In the genomic region with DNA sequence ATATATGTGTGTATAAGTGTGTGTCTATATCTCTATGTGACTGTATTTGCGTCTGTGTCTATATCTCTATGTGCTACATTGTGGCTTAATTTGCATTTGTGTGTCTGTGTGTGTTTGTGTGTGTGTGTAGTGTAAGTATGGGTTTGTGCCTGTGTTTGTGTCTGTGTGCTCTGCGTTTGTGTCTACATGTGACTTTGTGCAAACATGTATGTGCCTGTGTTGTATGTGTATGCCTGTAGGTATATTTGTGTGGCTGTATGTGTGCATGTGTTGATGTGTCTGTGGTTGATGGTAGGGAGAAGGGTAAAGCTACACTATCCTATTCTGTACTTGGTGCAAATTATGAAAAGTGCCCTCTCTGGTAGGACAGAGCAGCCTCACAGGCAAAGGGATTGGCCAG, we compare ENCODE assay signal across 2 cellular contexts.
TF ChIP-seq lines count a peak whose summit lies in the region.

No MANE protein-coding gene starts in this region.

TF ChIP-seq in HepG2, 621 proteins besides CTCF, POLR2A, EP300 and RAD21:
- TF ChIP-seq, protein P1, sequence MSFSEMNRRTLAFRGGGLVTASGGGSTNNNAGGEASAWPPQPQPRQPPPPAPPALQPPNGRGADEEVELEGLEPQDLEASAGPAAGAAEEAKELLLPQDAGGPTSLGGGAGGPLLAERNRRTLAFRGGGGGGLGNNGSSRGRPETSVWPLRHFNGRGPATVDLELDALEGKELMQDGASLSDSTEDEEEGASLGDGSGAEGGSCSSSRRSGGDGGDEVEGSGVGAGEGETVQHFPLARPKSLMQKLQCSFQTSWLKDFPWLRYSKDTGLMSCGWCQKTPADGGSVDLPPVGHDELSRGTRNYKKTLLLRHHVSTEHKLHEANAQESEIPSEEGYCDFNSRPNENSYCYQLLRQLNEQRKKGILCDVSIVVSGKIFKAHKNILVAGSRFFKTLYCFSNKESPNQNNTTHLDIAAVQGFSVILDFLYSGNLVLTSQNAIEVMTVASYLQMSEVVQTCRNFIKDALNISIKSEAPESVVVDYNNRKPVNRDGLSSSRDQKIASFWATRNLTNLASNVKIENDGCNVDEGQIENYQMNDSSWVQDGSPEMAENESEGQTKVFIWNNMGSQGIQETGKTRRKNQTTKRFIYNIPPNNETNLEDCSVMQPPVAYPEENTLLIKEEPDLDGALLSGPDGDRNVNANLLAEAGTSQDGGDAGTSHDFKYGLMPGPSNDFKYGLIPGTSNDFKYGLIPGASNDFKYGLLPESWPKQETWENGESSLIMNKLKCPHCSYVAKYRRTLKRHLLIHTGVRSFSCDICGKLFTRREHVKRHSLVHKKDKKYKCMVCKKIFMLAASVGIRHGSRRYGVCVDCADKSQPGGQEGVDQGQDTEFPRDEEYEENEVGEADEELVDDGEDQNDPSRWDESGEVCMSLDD (CRISPR knock-in tag; IDR thresholded peaks at IDR 0.05; ENCODE audit: borderline replicate concordance), result no peak
- no peak for TF ChIP-seq MTA1 (CRISPR knock-in tag; IDR thresholded peaks at IDR 0.05; ENCODE audit: borderline replicate concordance)
- no peak for TF ChIP-seq ZNF747 (CRISPR knock-in tag; IDR thresholded peaks at IDR 0.05; ENCODE audit: borderline replicate concordance)
TF ChIP-seq in HepG2: peak in this region for 0.

TF ChIP-seq in K562, 482 proteins besides CTCF, POLR2A, EP300 and RAD21 (continues in another document):
- TF ChIP-seq, protein P2, sequence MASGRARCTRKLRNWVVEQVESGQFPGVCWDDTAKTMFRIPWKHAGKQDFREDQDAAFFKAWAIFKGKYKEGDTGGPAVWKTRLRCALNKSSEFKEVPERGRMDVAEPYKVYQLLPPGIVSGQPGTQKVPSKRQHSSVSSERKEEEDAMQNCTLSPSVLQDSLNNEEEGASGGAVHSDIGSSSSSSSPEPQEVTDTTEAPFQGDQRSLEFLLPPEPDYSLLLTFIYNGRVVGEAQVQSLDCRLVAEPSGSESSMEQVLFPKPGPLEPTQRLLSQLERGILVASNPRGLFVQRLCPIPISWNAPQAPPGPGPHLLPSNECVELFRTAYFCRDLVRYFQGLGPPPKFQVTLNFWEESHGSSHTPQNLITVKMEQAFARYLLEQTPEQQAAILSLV (tag; IDR thresholded peaks at IDR 0.05), result no peak
- TF ChIP-seq, protein P3, sequence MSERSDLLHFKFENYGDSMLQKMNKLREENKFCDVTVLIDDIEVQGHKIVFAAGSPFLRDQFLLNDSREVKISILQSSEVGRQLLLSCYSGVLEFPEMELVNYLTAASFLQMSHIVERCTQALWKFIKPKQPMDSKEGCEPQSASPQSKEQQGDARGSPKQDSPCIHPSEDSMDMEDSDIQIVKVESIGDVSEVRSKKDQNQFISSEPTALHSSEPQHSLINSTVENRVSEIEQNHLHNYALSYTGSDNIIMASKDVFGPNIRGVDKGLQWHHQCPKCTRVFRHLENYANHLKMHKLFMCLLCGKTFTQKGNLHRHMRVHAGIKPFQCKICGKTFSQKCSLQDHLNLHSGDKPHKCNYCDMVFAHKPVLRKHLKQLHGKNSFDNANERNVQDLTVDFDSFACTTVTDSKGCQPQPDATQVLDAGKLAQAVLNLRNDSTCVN (CRISPR knock-in tag; IDR thresholded peaks at IDR 0.05), result peak; percentile 49; the same call in 1 of the 2 replicates
- no peak for TF ChIP-seq CBFB (CRISPR knock-in tag; IDR thresholded peaks at IDR 0.05)
- peak; percentile 25; the same call in 1 of the 2 replicates for TF ChIP-seq OTX1 (CRISPR knock-in tag; IDR thresholded peaks at IDR 0.05)
- TF ChIP-seq ZBTB1 (CRISPR knock-in tag; IDR thresholded peaks at IDR 0.05; ENCODE audit: borderline replicate concordance, low read depth), result no peak
- no peak for TF ChIP-seq ZNF785 (CRISPR knock-in tag; IDR thresholded peaks at IDR 0.05)
- TF ChIP-seq, protein P4, sequence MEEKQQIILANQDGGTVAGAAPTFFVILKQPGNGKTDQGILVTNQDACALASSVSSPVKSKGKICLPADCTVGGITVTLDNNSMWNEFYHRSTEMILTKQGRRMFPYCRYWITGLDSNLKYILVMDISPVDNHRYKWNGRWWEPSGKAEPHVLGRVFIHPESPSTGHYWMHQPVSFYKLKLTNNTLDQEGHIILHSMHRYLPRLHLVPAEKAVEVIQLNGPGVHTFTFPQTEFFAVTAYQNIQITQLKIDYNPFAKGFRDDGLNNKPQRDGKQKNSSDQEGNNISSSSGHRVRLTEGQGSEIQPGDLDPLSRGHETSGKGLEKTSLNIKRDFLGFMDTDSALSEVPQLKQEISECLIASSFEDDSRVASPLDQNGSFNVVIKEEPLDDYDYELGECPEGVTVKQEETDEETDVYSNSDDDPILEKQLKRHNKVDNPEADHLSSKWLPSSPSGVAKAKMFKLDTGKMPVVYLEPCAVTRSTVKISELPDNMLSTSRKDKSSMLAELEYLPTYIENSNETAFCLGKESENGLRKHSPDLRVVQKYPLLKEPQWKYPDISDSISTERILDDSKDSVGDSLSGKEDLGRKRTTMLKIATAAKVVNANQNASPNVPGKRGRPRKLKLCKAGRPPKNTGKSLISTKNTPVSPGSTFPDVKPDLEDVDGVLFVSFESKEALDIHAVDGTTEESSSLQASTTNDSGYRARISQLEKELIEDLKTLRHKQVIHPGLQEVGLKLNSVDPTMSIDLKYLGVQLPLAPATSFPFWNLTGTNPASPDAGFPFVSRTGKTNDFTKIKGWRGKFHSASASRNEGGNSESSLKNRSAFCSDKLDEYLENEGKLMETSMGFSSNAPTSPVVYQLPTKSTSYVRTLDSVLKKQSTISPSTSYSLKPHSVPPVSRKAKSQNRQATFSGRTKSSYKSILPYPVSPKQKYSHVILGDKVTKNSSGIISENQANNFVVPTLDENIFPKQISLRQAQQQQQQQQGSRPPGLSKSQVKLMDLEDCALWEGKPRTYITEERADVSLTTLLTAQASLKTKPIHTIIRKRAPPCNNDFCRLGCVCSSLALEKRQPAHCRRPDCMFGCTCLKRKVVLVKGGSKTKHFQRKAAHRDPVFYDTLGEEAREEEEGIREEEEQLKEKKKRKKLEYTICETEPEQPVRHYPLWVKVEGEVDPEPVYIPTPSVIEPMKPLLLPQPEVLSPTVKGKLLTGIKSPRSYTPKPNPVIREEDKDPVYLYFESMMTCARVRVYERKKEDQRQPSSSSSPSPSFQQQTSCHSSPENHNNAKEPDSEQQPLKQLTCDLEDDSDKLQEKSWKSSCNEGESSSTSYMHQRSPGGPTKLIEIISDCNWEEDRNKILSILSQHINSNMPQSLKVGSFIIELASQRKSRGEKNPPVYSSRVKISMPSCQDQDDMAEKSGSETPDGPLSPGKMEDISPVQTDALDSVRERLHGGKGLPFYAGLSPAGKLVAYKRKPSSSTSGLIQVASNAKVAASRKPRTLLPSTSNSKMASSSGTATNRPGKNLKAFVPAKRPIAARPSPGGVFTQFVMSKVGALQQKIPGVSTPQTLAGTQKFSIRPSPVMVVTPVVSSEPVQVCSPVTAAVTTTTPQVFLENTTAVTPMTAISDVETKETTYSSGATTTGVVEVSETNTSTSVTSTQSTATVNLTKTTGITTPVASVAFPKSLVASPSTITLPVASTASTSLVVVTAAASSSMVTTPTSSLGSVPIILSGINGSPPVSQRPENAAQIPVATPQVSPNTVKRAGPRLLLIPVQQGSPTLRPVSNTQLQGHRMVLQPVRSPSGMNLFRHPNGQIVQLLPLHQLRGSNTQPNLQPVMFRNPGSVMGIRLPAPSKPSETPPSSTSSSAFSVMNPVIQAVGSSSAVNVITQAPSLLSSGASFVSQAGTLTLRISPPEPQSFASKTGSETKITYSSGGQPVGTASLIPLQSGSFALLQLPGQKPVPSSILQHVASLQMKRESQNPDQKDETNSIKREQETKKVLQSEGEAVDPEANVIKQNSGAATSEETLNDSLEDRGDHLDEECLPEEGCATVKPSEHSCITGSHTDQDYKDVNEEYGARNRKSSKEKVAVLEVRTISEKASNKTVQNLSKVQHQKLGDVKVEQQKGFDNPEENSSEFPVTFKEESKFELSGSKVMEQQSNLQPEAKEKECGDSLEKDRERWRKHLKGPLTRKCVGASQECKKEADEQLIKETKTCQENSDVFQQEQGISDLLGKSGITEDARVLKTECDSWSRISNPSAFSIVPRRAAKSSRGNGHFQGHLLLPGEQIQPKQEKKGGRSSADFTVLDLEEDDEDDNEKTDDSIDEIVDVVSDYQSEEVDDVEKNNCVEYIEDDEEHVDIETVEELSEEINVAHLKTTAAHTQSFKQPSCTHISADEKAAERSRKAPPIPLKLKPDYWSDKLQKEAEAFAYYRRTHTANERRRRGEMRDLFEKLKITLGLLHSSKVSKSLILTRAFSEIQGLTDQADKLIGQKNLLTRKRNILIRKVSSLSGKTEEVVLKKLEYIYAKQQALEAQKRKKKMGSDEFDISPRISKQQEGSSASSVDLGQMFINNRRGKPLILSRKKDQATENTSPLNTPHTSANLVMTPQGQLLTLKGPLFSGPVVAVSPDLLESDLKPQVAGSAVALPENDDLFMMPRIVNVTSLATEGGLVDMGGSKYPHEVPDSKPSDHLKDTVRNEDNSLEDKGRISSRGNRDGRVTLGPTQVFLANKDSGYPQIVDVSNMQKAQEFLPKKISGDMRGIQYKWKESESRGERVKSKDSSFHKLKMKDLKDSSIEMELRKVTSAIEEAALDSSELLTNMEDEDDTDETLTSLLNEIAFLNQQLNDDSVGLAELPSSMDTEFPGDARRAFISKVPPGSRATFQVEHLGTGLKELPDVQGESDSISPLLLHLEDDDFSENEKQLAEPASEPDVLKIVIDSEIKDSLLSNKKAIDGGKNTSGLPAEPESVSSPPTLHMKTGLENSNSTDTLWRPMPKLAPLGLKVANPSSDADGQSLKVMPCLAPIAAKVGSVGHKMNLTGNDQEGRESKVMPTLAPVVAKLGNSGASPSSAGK (IDR thresholded peaks at IDR 0.05), result no peak
- TF ChIP-seq, protein P5, sequence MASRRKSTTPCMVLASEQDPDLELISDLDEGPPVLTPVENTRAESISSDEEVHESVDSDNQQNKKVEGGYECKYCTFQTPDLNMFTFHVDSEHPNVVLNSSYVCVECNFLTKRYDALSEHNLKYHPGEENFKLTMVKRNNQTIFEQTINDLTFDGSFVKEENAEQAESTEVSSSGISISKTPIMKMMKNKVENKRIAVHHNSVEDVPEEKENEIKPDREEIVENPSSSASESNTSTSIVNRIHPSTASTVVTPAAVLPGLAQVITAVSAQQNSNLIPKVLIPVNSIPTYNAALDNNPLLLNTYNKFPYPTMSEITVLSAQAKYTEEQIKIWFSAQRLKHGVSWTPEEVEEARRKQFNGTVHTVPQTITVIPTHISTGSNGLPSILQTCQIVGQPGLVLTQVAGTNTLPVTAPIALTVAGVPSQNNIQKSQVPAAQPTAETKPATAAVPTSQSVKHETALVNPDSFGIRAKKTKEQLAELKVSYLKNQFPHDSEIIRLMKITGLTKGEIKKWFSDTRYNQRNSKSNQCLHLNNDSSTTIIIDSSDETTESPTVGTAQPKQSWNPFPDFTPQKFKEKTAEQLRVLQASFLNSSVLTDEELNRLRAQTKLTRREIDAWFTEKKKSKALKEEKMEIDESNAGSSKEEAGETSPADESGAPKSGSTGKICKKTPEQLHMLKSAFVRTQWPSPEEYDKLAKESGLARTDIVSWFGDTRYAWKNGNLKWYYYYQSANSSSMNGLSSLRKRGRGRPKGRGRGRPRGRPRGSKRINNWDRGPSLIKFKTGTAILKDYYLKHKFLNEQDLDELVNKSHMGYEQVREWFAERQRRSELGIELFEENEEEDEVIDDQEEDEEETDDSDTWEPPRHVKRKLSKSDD (conservative IDR thresholded peaks at IDR 0.05; ENCODE audit: low read length), result no peak
- TF ChIP-seq, protein P6, sequence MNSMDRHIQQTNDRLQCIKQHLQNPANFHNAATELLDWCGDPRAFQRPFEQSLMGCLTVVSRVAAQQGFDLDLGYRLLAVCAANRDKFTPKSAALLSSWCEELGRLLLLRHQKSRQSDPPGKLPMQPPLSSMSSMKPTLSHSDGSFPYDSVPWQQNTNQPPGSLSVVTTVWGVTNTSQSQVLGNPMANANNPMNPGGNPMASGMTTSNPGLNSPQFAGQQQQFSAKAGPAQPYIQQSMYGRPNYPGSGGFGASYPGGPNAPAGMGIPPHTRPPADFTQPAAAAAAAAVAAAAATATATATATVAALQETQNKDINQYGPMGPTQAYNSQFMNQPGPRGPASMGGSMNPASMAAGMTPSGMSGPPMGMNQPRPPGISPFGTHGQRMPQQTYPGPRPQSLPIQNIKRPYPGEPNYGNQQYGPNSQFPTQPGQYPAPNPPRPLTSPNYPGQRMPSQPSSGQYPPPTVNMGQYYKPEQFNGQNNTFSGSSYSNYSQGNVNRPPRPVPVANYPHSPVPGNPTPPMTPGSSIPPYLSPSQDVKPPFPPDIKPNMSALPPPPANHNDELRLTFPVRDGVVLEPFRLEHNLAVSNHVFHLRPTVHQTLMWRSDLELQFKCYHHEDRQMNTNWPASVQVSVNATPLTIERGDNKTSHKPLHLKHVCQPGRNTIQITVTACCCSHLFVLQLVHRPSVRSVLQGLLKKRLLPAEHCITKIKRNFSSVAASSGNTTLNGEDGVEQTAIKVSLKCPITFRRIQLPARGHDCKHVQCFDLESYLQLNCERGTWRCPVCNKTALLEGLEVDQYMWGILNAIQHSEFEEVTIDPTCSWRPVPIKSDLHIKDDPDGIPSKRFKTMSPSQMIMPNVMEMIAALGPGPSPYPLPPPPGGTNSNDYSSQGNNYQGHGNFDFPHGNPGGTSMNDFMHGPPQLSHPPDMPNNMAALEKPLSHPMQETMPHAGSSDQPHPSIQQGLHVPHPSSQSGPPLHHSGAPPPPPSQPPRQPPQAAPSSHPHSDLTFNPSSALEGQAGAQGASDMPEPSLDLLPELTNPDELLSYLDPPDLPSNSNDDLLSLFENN (IDR thresholded peaks at IDR 0.05; ENCODE audit: low read depth in 2 of 2, low read length in 2 of 2), result no peak
- TF ChIP-seq POLR3G (IDR thresholded peaks at IDR 0.05; ENCODE audit: extremely low read depth, insufficient read length, insufficient replicate concordance), result no peak
- TF ChIP-seq PHF20 (IDR thresholded peaks at IDR 0.05; ENCODE audit: partially characterized antibody), result peak; percentile 20
- TF ChIP-seq MED1 (CRISPR knock-in tag; IDR thresholded peaks at IDR 0.05; ENCODE audit: borderline replicate concordance), result no peak
- TF ChIP-seq MAZ (CRISPR knock-in tag; conservative IDR thresholded peaks at IDR 0.05 in 1 of 2, IDR thresholded peaks at IDR 0.05 in 1 of 2), result no peak
- no peak for TF ChIP-seq NFXL1 (CRISPR knock-in tag; IDR thresholded peaks at IDR 0.05)
- TF ChIP-seq HNRNPK (IDR thresholded peaks at IDR 0.05; ENCODE audit: low read depth, low read length, poor library complexity, severe bottlenecking), result no peak
- TF ChIP-seq, protein P7, sequence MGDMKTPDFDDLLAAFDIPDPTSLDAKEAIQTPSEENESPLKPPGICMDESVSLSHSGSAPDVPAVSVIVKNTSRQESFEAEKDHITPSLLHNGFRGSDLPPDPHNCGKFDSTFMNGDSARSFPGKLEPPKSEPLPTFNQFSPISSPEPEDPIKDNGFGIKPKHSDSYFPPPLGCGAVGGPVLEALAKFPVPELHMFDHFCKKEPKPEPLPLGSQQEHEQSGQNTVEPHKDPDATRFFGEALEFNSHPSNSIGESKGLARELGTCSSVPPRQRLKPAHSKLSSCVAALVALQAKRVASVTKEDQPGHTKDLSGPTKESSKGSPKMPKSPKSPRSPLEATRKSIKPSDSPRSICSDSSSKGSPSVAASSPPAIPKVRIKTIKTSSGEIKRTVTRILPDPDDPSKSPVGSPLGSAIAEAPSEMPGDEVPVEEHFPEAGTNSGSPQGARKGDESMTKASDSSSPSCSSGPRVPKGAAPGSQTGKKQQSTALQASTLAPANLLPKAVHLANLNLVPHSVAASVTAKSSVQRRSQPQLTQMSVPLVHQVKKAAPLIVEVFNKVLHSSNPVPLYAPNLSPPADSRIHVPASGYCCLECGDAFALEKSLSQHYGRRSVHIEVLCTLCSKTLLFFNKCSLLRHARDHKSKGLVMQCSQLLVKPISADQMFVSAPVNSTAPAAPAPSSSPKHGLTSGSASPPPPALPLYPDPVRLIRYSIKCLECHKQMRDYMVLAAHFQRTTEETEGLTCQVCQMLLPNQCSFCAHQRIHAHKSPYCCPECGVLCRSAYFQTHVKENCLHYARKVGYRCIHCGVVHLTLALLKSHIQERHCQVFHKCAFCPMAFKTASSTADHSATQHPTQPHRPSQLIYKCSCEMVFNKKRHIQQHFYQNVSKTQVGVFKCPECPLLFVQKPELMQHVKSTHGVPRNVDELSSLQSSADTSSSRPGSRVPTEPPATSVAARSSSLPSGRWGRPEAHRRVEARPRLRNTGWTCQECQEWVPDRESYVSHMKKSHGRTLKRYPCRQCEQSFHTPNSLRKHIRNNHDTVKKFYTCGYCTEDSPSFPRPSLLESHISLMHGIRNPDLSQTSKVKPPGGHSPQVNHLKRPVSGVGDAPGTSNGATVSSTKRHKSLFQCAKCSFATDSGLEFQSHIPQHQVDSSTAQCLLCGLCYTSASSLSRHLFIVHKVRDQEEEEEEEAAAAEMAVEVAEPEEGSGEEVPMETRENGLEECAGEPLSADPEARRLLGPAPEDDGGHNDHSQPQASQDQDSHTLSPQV (IDR thresholded peaks at IDR 0.05), result no peak
